ENCODE assay signal across 9 cellular contexts in the genomic region with DNA sequence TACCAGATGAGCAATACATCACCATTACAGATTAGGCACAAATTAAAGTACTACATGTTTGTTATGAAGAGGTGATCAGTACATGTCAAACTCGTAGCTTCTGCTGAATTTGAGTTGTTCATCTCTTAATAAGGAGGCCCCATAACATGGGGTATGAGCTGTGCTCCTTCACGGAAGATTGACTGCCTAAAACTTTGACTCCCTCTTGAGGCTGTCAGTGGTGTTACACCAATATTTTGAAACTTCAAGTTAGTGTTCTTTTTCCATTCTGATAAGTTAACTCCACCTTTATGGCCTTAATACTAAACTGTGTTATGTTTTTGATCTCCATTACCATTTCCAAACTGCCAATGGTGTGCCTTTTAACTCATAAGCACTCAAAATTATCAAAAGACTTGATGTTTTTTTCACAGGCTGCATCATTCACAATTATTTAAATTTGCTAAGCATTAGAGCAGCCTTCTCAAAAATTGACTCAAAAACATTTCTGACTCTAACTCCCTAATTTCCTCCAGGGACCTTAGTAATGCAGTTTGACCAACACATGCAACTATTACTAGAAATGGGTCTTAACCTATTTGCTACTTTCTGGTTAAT.
A peak's percentile ranks its signal among the peaks of the same experiment; 100 is the strongest.
DNase-seq lines count a peak whose midpoint lies in the region; ATAC-seq and TF ChIP-seq lines count a peak whose summit lies in the region.
"Had no signal": no experiment of that assay in that cellular context is flagged by ENCODE, and none has a peak within 500 bp of the region (broad histone marks: within the 10 kb centered on the region; RNA-seq: fewer than 3 reads in every experiment).

No MANE protein-coding gene starts in this region.

- TF ChIP-seq CTCF in brain (conservative IDR thresholded peaks at IDR 0.05) (peak; percentile 69 to 77), lung (IDR thresholded peaks at IDR 0.05; ENCODE audit: control extremely low read depth, extremely low read depth) (peak; percentile 14)

- H3K27ac Mint-ChIP-seq in brain: no peak overlapping the region
- H3K27ac Mint-ChIP-seq: CD4-positive, CD25-positive, alpha-beta regulatory T cell had no signal

- no peak overlapping the region for H3K4me3 Mint-ChIP-seq in brain
- H3K4me3 Mint-ChIP-seq: CD4-positive, CD25-positive, alpha-beta regulatory T cell had no signal

- DNase-seq in NCI-H1436 (lab: John Stamatoyannopoulos, UW): peak; percentile 9
- no peak for DNase-seq in NCI-H1436 treated with DMSO at 0.1 percent for 48 hours (lab: John Stamatoyannopoulos, UW)
- peak; percentile 37 for DNase-seq in HCEC 1CT
- peak; percentile 0 for DNase-seq in M059J (ENCODE audit: low read depth)
- DNase-seq in lung (ENCODE audit: low spot score): no peak
- DNase-seq in activated naive CD4-positive, alpha-beta T cell treated with anti-CD3 and anti-CD28 coated beads, Interleukin-2, amount 50 U/mL, for 16 hours: no peak
- DNase-seq in NCI-H128 (lab: John Stamatoyannopoulos, UW; ENCODE audit: unreplicated experiment): no peak

- no peaks in the 10 kb centered on the region for H3K27me3 Mint-ChIP-seq in brain
- H3K27me3 Mint-ChIP-seq: CD4-positive, CD25-positive, alpha-beta regulatory T cell had no signal

- no peaks in the 10 kb centered on the region for H3K36me3 Mint-ChIP-seq in brain
- H3K36me3 Mint-ChIP-seq: CD4-positive, CD25-positive, alpha-beta regulatory T cell had no signal

- no peaks in the 10 kb centered on the region for H3K9me3 Mint-ChIP-seq in brain

- no peaks in the 10 kb centered on the region for H3K9me3 ChIP-seq in lung (ENCODE audit: control insufficient read depth in 2 of 2, insufficient read depth in 1 of 2, low read length in 1 of 2)

- no peaks in the 10 kb centered on the region for H3K27me3 ChIP-seq in lung (ENCODE audit: control insufficient read depth, insufficient read depth)

- H3K4me1 Mint-ChIP-seq in brain: peaks cover 5% of the 10 kb centered on the region
- H3K4me1 Mint-ChIP-seq: CD4-positive, CD25-positive, alpha-beta regulatory T cell had no signal

- ATAC-seq in lung (ENCODE audit: insufficient read depth, low FRiP score): no peak

- no peak overlapping the region for H3K4me3 ChIP-seq in lung

- 14 to 16% methylated on average over 2 of the region's 2 CpGs for WGBS in lung, 2 donors

- no peak overlapping the region for H3K27ac ChIP-seq in lung (ENCODE audit: low read depth in 1 of 2, low read length in 1 of 2)

- no peaks in the 10 kb centered on the region for H3K4me1 ChIP-seq in lung (ENCODE audit: control insufficient read depth in 2 of 2, insufficient read depth in 2 of 2, low read length in 2 of 2)

- no peaks in the 10 kb centered on the region for H3K36me3 ChIP-seq in lung (ENCODE audit: control insufficient read depth in 2 of 2, insufficient read depth in 2 of 2, low read length in 2 of 2)

Comparison
In these comparisons a context has a peak if more than half of its experiments do, and no peak if none do; other contexts are left out.
1. DNase-seq: peak in NCI-H1436 (single experiment), HCEC 1CT (single experiment) and M059J (single experiment); none in NCI-H1436 treated with DMSO at 0.1 percent for 48 hours (single experiment), lung (single experiment), activated naive CD4-positive, alpha-beta T cell treated with anti-CD3 and anti-CD28 coated beads, Interleukin-2, amount 50 U/mL, for 16 hours (single experiment) and NCI-H128 (single experiment).